In genomic region chr21:45403825-45404725, GRCh38 we compare ENCODE assay signal across 8 cellular contexts. TPM values are rescaled to one million over a fixed set of nuclear protein-coding genes. Genes with fewer than 3 reads are reported as not detected.
DNase-seq lines count a peak whose midpoint lies in the region; ATAC-seq, FAIRE-seq and TF ChIP-seq lines count a peak whose summit lies in the region.

No MANE protein-coding gene starts in this region.

- intact Hi-C loops in right cardiac atrium (cut with DNase I), result no loop called here

- peaks cover 10% of the 10 kb centered on the region for H3K23me2 ChIP-seq in H9 (ENCODE audit: insufficient read length, low read depth, low read length, poor library complexity, severe bottlenecking)

- no peak overlapping the region for H2BK12ac ChIP-seq in H9 (ENCODE audit: insufficient read length, low read depth, low read length)

- H3K23ac ChIP-seq in H9 (ENCODE audit: insufficient read length, low read depth, low read length), result no peak overlapping the region

- H3K9me3 ChIP-seq in H9 (ENCODE audit: control insufficient read depth, low read depth, low read length), result no peaks in the 10 kb centered on the region
- no peaks in the 10 kb centered on the region for H3K9me3 ChIP-seq in right cardiac atrium (ENCODE audit: control insufficient read depth, low read length)

- TF ChIP-seq CTCF in H9 (conservative IDR thresholded peaks at IDR 0.05), result no peak

- no peak overlapping the region for H2AK5ac ChIP-seq in H9 (ENCODE audit: insufficient read length, low read length)

- H4K91ac ChIP-seq in H9 (ENCODE audit: insufficient read length, low read depth, low read length), result no peak overlapping the region

- peaks cover 2% of the 10 kb centered on the region for H4K20me1 ChIP-seq in H9 (ENCODE audit: control insufficient read depth, insufficient read depth, insufficient read length)

- no CpG with 5 or more reads among the region's 38 CpGs for WGBS in H9 (ENCODE audit: extremely low coverage, insufficient read length, low lambda C conversion rate)
- 23% methylated on average over 38 of the region's 38 CpGs for WGBS in right cardiac atrium

- H2BK5ac ChIP-seq in H9 (ENCODE audit: insufficient read length, low read length), result no peak overlapping the region

- H3K27me3 ChIP-seq in H9 (ENCODE audit: insufficient read depth, low read length) (no peaks in the 10 kb centered on the region), right cardiac atrium (ENCODE audit: control insufficient read depth, insufficient read depth) (no peaks in the 10 kb centered on the region)

- peaks cover 40 to 43% of the 10 kb centered on the region in 2 experiments for H3K4me1 Mint-ChIP-seq in H9
- H3K4me1 Mint-ChIP-seq in activated CD8-positive, alpha-beta T cell treated with anti-CD3 and anti-CD28 coated beads, Interleukin-2, amount 10 ng/mL, durations not matched to agents 7 days and 5 days (ENCODE audit: low read depth), result peaks cover 6% of the 10 kb centered on the region

- H3K9me3 Mint-ChIP-seq in H9, result peaks cover 14 to 16% of the 10 kb centered on the region in 2 experiments
- peaks cover 7% of the 10 kb centered on the region for H3K9me3 Mint-ChIP-seq in activated CD8-positive, alpha-beta T cell treated with anti-CD3 and anti-CD28 coated beads, Interleukin-2, amount 10 ng/mL, durations not matched to agents 7 days and 5 days (ENCODE audit: insufficient read depth)

- H4K5ac ChIP-seq in H9 (ENCODE audit: insufficient read length, low read depth, low read length), result no peak overlapping the region

- H3K14ac ChIP-seq in H9 (ENCODE audit: insufficient read depth, low read length), result no peak overlapping the region

- H3K79me2 ChIP-seq in H9 (ENCODE audit: insufficient read depth, low read length), result peaks cover 17% of the 10 kb centered on the region; the same call in 1 of the 2 replicates

- no peak overlapping the region for H3K4ac ChIP-seq in H9 (ENCODE audit: low read depth, low read length)

- no peak overlapping the region for H2BK20ac ChIP-seq in H9 (ENCODE audit: low read depth, low read length, poor library complexity, severe bottlenecking)

- no peak overlapping the region for H3T11ph ChIP-seq in H9 (ENCODE audit: low read length)

- peak overlapping the region; percentile 10 for H3K4me2 ChIP-seq in H9 (ENCODE audit: insufficient read depth, insufficient read length, low read length)

- ATAC-seq in activated CD8-positive, alpha-beta T cell treated with anti-CD3 and anti-CD28 coated beads, Interleukin-2, amount 10 ng/mL, durations not matched to agents 7 days and 5 days, result peak; percentile 17
- ATAC-seq in right cardiac atrium (peak; percentile 54 to 80), GM19467 (IDR thresholded peaks at IDR 0.05; ENCODE audit: unreplicated experiment) (no peak), HG03521 (IDR thresholded peaks at IDR 0.05; ENCODE audit: unreplicated experiment) (no peak), GM21360 (IDR thresholded peaks at IDR 0.05; ENCODE audit: unreplicated experiment) (no peak)

- DNase-seq in H9 (peak; percentile 81), right cardiac atrium (peak; percentile 82 to 88 (median 88)), skeletal muscle cell (ENCODE audit: low read depth) (no peak), frontal cortex (ENCODE audit: low spot score in 2 of 2) (no peak)
- no peak for DNase-seq in activated CD8-positive, alpha-beta T cell treated with anti-CD3 and anti-CD28 coated beads, Interleukin-2, amount 10 ng/mL, durations not matched to agents 7 days and 5 days

- POLR2A ChIA-PET in activated CD8-positive, alpha-beta T cell treated with anti-CD3 and anti-CD28 coated beads, Interleukin-2, amount 10 ng/mL, durations not matched to agents 7 days and 5 days (lab: Charles Lee), result no interaction called here

- H3K27ac ChIP-seq in H9 (ENCODE audit: insufficient read length, low read depth, low read length) (no peak overlapping the region), right cardiac atrium (ENCODE audit: low read length) (peak overlapping the region; percentile 16)

- H3K4me3 Mint-ChIP-seq in H9, result peak overlapping the region; percentile 67 to 88
- peak overlapping the region; percentile 55 for H3K4me3 Mint-ChIP-seq in activated CD8-positive, alpha-beta T cell treated with anti-CD3 and anti-CD28 coated beads, Interleukin-2, amount 10 ng/mL, durations not matched to agents 7 days and 5 days

- no peak overlapping the region for H3K56ac ChIP-seq in H9 (ENCODE audit: insufficient read length, low read depth, low read length)

- H2BK120ac ChIP-seq in H9 (ENCODE audit: low read depth, low read length, poor library complexity, severe bottlenecking), result no peak overlapping the region

- no peak overlapping the region for H2AFZ ChIP-seq in H9 (ENCODE audit: low read length)

- H3K9ac ChIP-seq in H9 (ENCODE audit: extremely low read depth, insufficient read length, low read length), result no peak overlapping the region

- H3K4me3 ChIP-seq in right cardiac atrium (ENCODE audit: low read length), result peak overlapping the region; percentile 80
- peak overlapping the region; percentile 44 for H3K4me3 ChIP-seq in skeletal muscle cell (ENCODE audit: low read depth, low read length)

- no peak overlapping the region for H4K8ac ChIP-seq in H9 (replicated peaks; ENCODE audit: insufficient read length, low read depth, low read length)

- H3K4me1 ChIP-seq in H9 (ENCODE audit: insufficient read depth, low read length) (peaks cover 15% of the 10 kb centered on the region; the same call in 1 of the 2 replicates), right cardiac atrium (ENCODE audit: control insufficient read depth, insufficient read depth, low read length) (peaks cover 3% of the 10 kb centered on the region)

- no peak overlapping the region for H2BK15ac ChIP-seq in H9 (ENCODE audit: low read depth, low read length)

- no peak for FAIRE-seq in frontal cortex (lab: Jason Lieb, UNC)

- CTCF ChIA-PET in activated CD8-positive, alpha-beta T cell treated with anti-CD3 and anti-CD28 coated beads, Interleukin-2, amount 10 ng/mL, durations not matched to agents 7 days and 5 days (lab: Charles Lee), result no interaction called here

- H3K36me3 Mint-ChIP-seq in H9 (ENCODE audit: insufficient read depth in 1 of 3, low read depth in 3 of 3), result peaks cover 4 to 23% (median 11%) of the 10 kb centered on the region in 3 experiments
- peaks cover 3% of the 10 kb centered on the region for H3K36me3 Mint-ChIP-seq in activated CD8-positive, alpha-beta T cell treated with anti-CD3 and anti-CD28 coated beads, Interleukin-2, amount 10 ng/mL, durations not matched to agents 7 days and 5 days (ENCODE audit: low read depth)

- H3K27ac Mint-ChIP-seq in H9, result peak overlapping the region; percentile 71 to 92 (median 71); a peak in 6 of 7 replicates
- peak overlapping the region; percentile 56 for H3K27ac Mint-ChIP-seq in activated CD8-positive, alpha-beta T cell treated with anti-CD3 and anti-CD28 coated beads, Interleukin-2, amount 10 ng/mL, durations not matched to agents 7 days and 5 days

- H3K18ac ChIP-seq in H9 (ENCODE audit: insufficient read length, low read depth, low read length), result no peak overlapping the region

- no peaks in the 10 kb centered on the region for H3K79me1 ChIP-seq in H9 (ENCODE audit: insufficient read depth, low read depth, low read length, poor library complexity, severe bottlenecking)

- peaks cover 24% of the 10 kb centered on the region for H3K27me3 Mint-ChIP-seq in H9 (ENCODE audit: low read depth)
- H3K27me3 Mint-ChIP-seq in activated CD8-positive, alpha-beta T cell treated with anti-CD3 and anti-CD28 coated beads, Interleukin-2, amount 10 ng/mL, durations not matched to agents 7 days and 5 days (ENCODE audit: low read depth), result peaks cover 64% of the 10 kb centered on the region

RNA-seq across cellular contexts. Expression of gene COL18A1, which starts 0.9 kb away (rescaled TPM):
- total RNA-seq in H9 (2021) (232 and 234 TPM in 2 replicates), right cardiac atrium (100 to 1,000 TPM in 1 of 4 donors, 10 to 100 TPM in 3; 63.5 to 134 (median 84.6) TPM), frontal cortex (11.4 TPM)
- total RNA-seq in activated CD8-positive, alpha-beta T cell treated with anti-CD3 and anti-CD28 coated beads, Interleukin-2, amount 10 ng/mL, durations not matched to agents 7 days and 5 days, result 10 to 100 TPM; 24.1 to 28.7 TPM
- polyA plus RNA-seq in right cardiac atrium, result 52.3 TPM

Comparison
In these comparisons a context has a peak if more than half of its experiments do, and no peak if none do; other contexts are left out.
1. DNase-seq: peak in H9 (single experiment) and right cardiac atrium (3 of 3); none in activated CD8-positive, alpha-beta T cell treated with anti-CD3 and anti-CD28 coated beads, Interleukin-2, amount 10 ng/mL, durations not matched to agents 7 days and 5 days (single experiment), skeletal muscle cell (single experiment) and frontal cortex (0 of 2).
2. ATAC-seq: peak in activated CD8-positive, alpha-beta T cell treated with anti-CD3 and anti-CD28 coated beads, Interleukin-2, amount 10 ng/mL, durations not matched to agents 7 days and 5 days (single experiment) and right cardiac atrium (2 of 2); none in GM19467 (single experiment), HG03521 (single experiment) and GM21360 (single experiment).